ENCODE assay signal across 1 cellular context in genomic region chr3:71225285-71225684, GRCh38.
TF ChIP-seq lines count a peak whose summit lies in the region.

No MANE protein-coding gene starts in this region.

TF ChIP-seq in GM23338, 12 proteins besides CTCF, POLR2A, EP300 and RAD21 (continued from another document):
- no peak for TF ChIP-seq ZNF462 (CRISPR knock-in tag; IDR thresholded peaks at IDR 0.05)
- TF ChIP-seq CREB1 (CRISPR knock-in tag; IDR thresholded peaks at IDR 0.05; ENCODE audit: low read depth), result no peak
- no peak for TF ChIP-seq EZH2phosphoT487 (IDR thresholded peaks at IDR 0.05; ENCODE audit: unreplicated experiment)
- no peak for TF ChIP-seq POLR2AphosphoS5 (IDR thresholded peaks at IDR 0.05; ENCODE audit: low read depth)
